Comparison of ENCODE assay signal across 21 cellular contexts in the genomic region with DNA sequence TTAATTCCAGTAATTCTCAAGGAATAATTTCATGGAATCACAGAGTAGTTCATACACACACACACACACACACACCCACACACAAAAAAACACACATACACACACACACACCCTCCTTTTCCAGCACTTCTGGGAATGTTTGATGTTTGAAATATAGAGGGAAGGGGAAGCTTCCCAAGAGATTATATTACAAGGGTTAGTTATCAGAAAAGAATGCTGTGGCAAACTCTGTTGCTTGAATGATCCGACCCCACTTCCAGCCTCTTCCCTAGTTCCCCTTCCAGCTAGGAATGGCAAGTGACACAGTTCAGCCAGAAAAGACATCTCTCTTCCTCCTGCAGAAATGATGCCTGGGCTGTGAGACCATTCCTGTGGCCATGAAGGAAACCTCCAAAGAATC. TPM values are rescaled to one million over a fixed set of nuclear protein-coding genes. Genes with fewer than 3 reads are reported as not detected.
DNase-seq lines count a peak whose midpoint lies in the region; TF ChIP-seq lines count a peak whose summit lies in the region.
"Had no signal": no experiment of that assay in that cellular context is flagged by ENCODE, and none has a peak within 500 bp of the region (broad histone marks: within the 10 kb centered on the region; RNA-seq: fewer than 3 reads in every experiment).

No MANE protein-coding gene starts in this region.

- H3K27me3 ChIP-seq in brain microvascular endothelial cell (replicated peaks), result no peaks in the 10 kb centered on the region
- H3K27me3 ChIP-seq: BLaER1, upper lobe of right lung had no signal

- H3K36me3 ChIP-seq in brain microvascular endothelial cell (replicated peaks), result no peaks in the 10 kb centered on the region
- H3K36me3 ChIP-seq: BLaER1, upper lobe of right lung had no signal

- H3K4me3 ChIP-seq in brain microvascular endothelial cell (ENCODE audit: low read depth, low read length) (no peak overlapping the region), lower leg skin (ENCODE audit: low read depth, poor library complexity, severe bottlenecking) (no peak overlapping the region)
- H3K4me3 ChIP-seq: BLaER1, upper lobe of right lung had no signal

- intact Hi-C loops in lower leg skin (cut with DNase I; ENCODE audit: low total_unique reads), result no loop called here

- WGBS in lower leg skin, 2 donors, result 39 to 53% methylated on average over 1 of the region's 1 CpG

- no peak for TF ChIP-seq CTCF in brain microvascular endothelial cell (IDR thresholded peaks at IDR 0.05; ENCODE audit: low read depth, low read length, missing control alignments)
- TF ChIP-seq CTCF in lower leg skin (IDR thresholded peaks at IDR 0.05), result no peak

- DNase-seq in Daoy (ENCODE audit: low read depth) (peak; percentile 35), LHCN-M2 (ENCODE audit: low read depth) (peak; percentile 80), brain microvascular endothelial cell (peak; percentile 18), kidney tubule cell (ENCODE audit: low spot score) (peak; percentile 79), GF-D8 (lab: John Stamatoyannopoulos, UW) (no peak), NOMO-1 treated with dmso at 0.1 percent for 144 hours (lab: John Stamatoyannopoulos, UW; ENCODE audit: unreplicated experiment) (no peak), lower leg skin (ENCODE audit: low spot score in 2 of 2) (no peak), SK-N-DZ (ENCODE audit: low spot score) (no peak)
- DNase-seq: activated T-cell treated with anti-CD3 and anti-CD28 coated beads, Interleukin-2, amount 50 U/mL, for 24 hours; head of caudate nucleus; left colon; mesendoderm; MV-4-11; NCI-H1930; NCI-H774; small intestine; stimulated activated CD4-positive, alpha-beta T cell treated with anti-CD3 and anti-CD28 coated beads, Interleukin-2, amount 100 ng/mL, for 24 hours; substantia nigra; upper lobe of right lung had no signal

- no peak overlapping the region for H3K27ac ChIP-seq in brain microvascular endothelial cell
- H3K27ac ChIP-seq: BLaER1, KMS-11, upper lobe of right lung had no signal

- TF ChIP-seq POLR2A in lower leg skin (IDR thresholded peaks at IDR 0.05), result no peak

- in situ Hi-C loops in brain microvascular endothelial cell (cut with HindIII; ENCODE audit: low pct_ligation_motif_present, low sequenced_read_pairs), result no loop called here

RNA-seq across cellular contexts. Expression of a gene that starts 49.9 kb away (rescaled TPM):
- total RNA-seq in Daoy (2014; rRNA removed; shearing (Covaris generic)), result 4.2 and 5.0 TPM in 2 replicates
- total RNA-seq in LHCN-M2 (2014; rRNA removed), result 97.0 and 137 TPM in 2 replicates
- polyA plus RNA-seq in LHCN-M2 (2012), result 8.0 TPM
- 10 to 100 TPM; 16.6 to 60.0 (median 34.5) TPM for total RNA-seq in lower leg skin
- polyA plus RNA-seq in SK-N-DZ (2014; cell fraction: cytosol; rRNA removed), result 25.1 and 26.6 TPM in 2 replicates
- polyA plus RNA-seq in SK-N-DZ (2014; cell fraction: nucleus; rRNA removed), result 13.5 and 15.6 TPM in 2 replicates

Comparison
In these comparisons a context has a peak if more than half of its experiments do, and no peak if none do; other contexts are left out.
1. DNase-seq: peak in Daoy (single experiment), LHCN-M2 (single experiment), brain microvascular endothelial cell (single experiment) and kidney tubule cell (single experiment); none in GF-D8 (single experiment), NOMO-1 treated with dmso at 0.1 percent for 144 hours (single experiment), lower leg skin (0 of 2) and SK-N-DZ (single experiment).